Comparison of ENCODE assay signal across 9 cellular contexts in genomic region chr7:99312316-99313203, GRCh38. TPM values are rescaled to one million over a fixed set of nuclear protein-coding genes. Genes with fewer than 3 reads are reported as not detected.
DNase-seq lines count a peak whose midpoint lies in the region; ATAC-seq and TF ChIP-seq lines count a peak whose summit lies in the region.
"Had no signal": no experiment of that assay in that cellular context is flagged by ENCODE, and none has a peak within 500 bp of the region (broad histone marks: within the 10 kb centered on the region; RNA-seq: fewer than 3 reads in every experiment).

No MANE protein-coding gene starts in this region.

- H3K36me3 ChIP-seq in CD4-positive, alpha-beta memory T cell (ENCODE audit: insufficient read depth, low read length): no peaks in the 10 kb centered on the region
- H3K36me3 ChIP-seq in esophagus squamous epithelium: no peaks in the 10 kb centered on the region

- peaks cover 5 to 10% of the 10 kb centered on the region in 2 donors for H3K27me3 Mint-ChIP-seq in CD4-positive, alpha-beta memory T cell
- H3K27me3 Mint-ChIP-seq in HFFc6 (ENCODE audit: insufficient read depth) (peaks cover 12% of the 10 kb centered on the region; the same call in 1 of the 2 replicates), nephron (ENCODE audit: low read depth) (peaks cover 3% of the 10 kb centered on the region)
- no peaks in the 10 kb centered on the region for H3K27me3 Mint-ChIP-seq in stimulated activated naive CD8-positive, alpha-beta T cell treated with anti-CD3 and anti-CD28 coated beads, Interleukin-15, Interleukin-2, amounts not matched to agents 100 ng/mL and 50 ng/mL, for 24 hours

- 27 to 37% methylated on average over 13 to 15 of the region's 16 CpGs for WGBS in esophagus squamous epithelium, 2 donors

- no peak overlapping the region for H3K4me3 ChIP-seq in CD4-positive, alpha-beta memory T cell (ENCODE audit: low read length in 2 of 2)
- H3K4me3 ChIP-seq in esophagus squamous epithelium: peak overlapping the region in 1 of 4 donors; percentile 10

- TF ChIP-seq CTCF in HFFc6 (IDR thresholded peaks at IDR 0.05): peak; percentile 97
- peak; percentile 79 to 95 (median 92) for TF ChIP-seq CTCF in esophagus squamous epithelium (IDR thresholded peaks at IDR 0.05)
- TF ChIP-seq CTCF in nephron (IDR thresholded peaks at IDR 0.05; ENCODE audit: unreplicated experiment in 3 of 3): peak; percentile 74 to 79 (median 78)

- DNase-seq in CD4-positive, alpha-beta memory T cell: peak; percentile 59 to 68 (median 63)
- peak; percentile 51 for DNase-seq in HFFc6
- DNase-seq in OCI-M1 (lab: John Stamatoyannopoulos, UW): peak; percentile 92
- peak; percentile 71 for DNase-seq in activated T-cell treated with anti-CD3 and anti-CD28 coated beads for 4 hours
- DNase-seq in esophagus squamous epithelium (lab: John Stamatoyannopoulos, UW): no peak

- CTCF ChIA-PET in CD4-positive, alpha-beta memory T cell (lab: Charles Lee; ENCODE audit: partially characterized antibody): interaction anchor here (1.0 to 8.0 kb wide), 10 partner anchors 10 to 288 kb away, joined by 3 to 99 read pairs (median 4); partner anchors contain the start of gene ARPC1A

- no peak for ATAC-seq in GM18858 (IDR thresholded peaks at IDR 0.05; ENCODE audit: unreplicated experiment)

- no peaks in the 10 kb centered on the region for H3K36me3 Mint-ChIP-seq in CD4-positive, alpha-beta memory T cell
- H3K36me3 Mint-ChIP-seq in HFFc6 (ENCODE audit: low read depth): peaks cover 13% of the 10 kb centered on the region; the same call in 1 of the 2 replicates
- H3K36me3 Mint-ChIP-seq in nephron (ENCODE audit: low read depth): peaks cover 3% of the 10 kb centered on the region
- H3K36me3 Mint-ChIP-seq in stimulated activated naive CD8-positive, alpha-beta T cell treated with anti-CD3 and anti-CD28 coated beads, Interleukin-15, Interleukin-2, amounts not matched to agents 100 ng/mL and 50 ng/mL, for 24 hours (ENCODE audit: low read depth): no peaks in the 10 kb centered on the region

- intact Hi-C loops in CD4-positive, alpha-beta memory T cell (cut with micrococcal nuclease): no loop called here
- intact Hi-C loops in esophagus squamous epithelium (cut with DNase I): loop anchor here (2.0 kb wide), 1 partner anchor 272 kb away; no protein-coding TSS in a partner anchor

- POLR2A ChIA-PET in CD4-positive, alpha-beta memory T cell (lab: Charles Lee; ENCODE audit: partially characterized antibody): interaction anchor here (0.9 kb wide), 1 partner anchor 13 kb away, joined by 4 read pairs; the partner anchor contains the start of gene ARPC1A

- no peak for TF ChIP-seq POLR2A in esophagus squamous epithelium (IDR thresholded peaks at IDR 0.05)

- H3K27me3 ChIP-seq in CD4-positive, alpha-beta memory T cell (ENCODE audit: insufficient read depth, low read length): no peaks in the 10 kb centered on the region
- H3K27me3 ChIP-seq in esophagus squamous epithelium: no peaks in the 10 kb centered on the region

- H3K4me1 Mint-ChIP-seq in CD4-positive, alpha-beta memory T cell: peaks cover 0 to 5% (median under 1%) of the 10 kb centered on the region in 4 donors
- H3K4me1 Mint-ChIP-seq in HFFc6 (ENCODE audit: low read depth) (peaks cover 24% of the 10 kb centered on the region), nephron (no peaks in the 10 kb centered on the region)
- H3K4me1 Mint-ChIP-seq in stimulated activated naive CD8-positive, alpha-beta T cell treated with anti-CD3 and anti-CD28 coated beads, Interleukin-15, Interleukin-2, amounts not matched to agents 100 ng/mL and 50 ng/mL, for 24 hours (ENCODE audit: low read depth): peaks cover 11% of the 10 kb centered on the region

- H3K27ac Mint-ChIP-seq in CD4-positive, alpha-beta memory T cell: peak overlapping the region in 3 of 7 donors; percentile 18 to 81 (median 70)
- H3K27ac Mint-ChIP-seq in HFFc6 (no peak overlapping the region), nephron (no peak overlapping the region)
- H3K27ac Mint-ChIP-seq in stimulated activated naive CD8-positive, alpha-beta T cell treated with anti-CD3 and anti-CD28 coated beads, Interleukin-15, Interleukin-2, amounts not matched to agents 100 ng/mL and 50 ng/mL, for 24 hours: no peak overlapping the region

- H3K4me1 ChIP-seq in CD4-positive, alpha-beta memory T cell (ENCODE audit: insufficient read depth, low read length): peaks cover 6% of the 10 kb centered on the region
- peaks cover 0 to 22% (median 4%) of the 10 kb centered on the region in 3 donors for H3K4me1 ChIP-seq in esophagus squamous epithelium

- H3K4me3 Mint-ChIP-seq in CD4-positive, alpha-beta memory T cell: peak overlapping the region in 5 of 8 donors; percentile 7 to 65 (median 36)
- H3K4me3 Mint-ChIP-seq in HFFc6 (peak overlapping the region; percentile 43), nephron (no peak overlapping the region)
- H3K4me3 Mint-ChIP-seq in stimulated activated naive CD8-positive, alpha-beta T cell treated with anti-CD3 and anti-CD28 coated beads, Interleukin-15, Interleukin-2, amounts not matched to agents 100 ng/mL and 50 ng/mL, for 24 hours: peak overlapping the region; percentile 37

- no peak overlapping the region for H3K27ac ChIP-seq in CD4-positive, alpha-beta memory T cell (ENCODE audit: low read depth, low read length)
- no peak overlapping the region for H3K27ac ChIP-seq in esophagus squamous epithelium

- no peaks in the 10 kb centered on the region for H3K9me3 ChIP-seq in CD4-positive, alpha-beta memory T cell (ENCODE audit: control insufficient read depth in 1 of 2, low read length in 2 of 2)
- H3K9me3 ChIP-seq in esophagus squamous epithelium: peaks cover 0 to 6% (median 5%) of the 10 kb centered on the region in 3 donors

- H3K9me3 Mint-ChIP-seq in CD4-positive, alpha-beta memory T cell: peaks cover 0 to 3% (median 0%) of the 10 kb centered on the region in 8 donors
- H3K9me3 Mint-ChIP-seq in HFFc6 (peaks cover 9% of the 10 kb centered on the region), nephron (no peaks in the 10 kb centered on the region)
- H3K9me3 Mint-ChIP-seq in stimulated activated naive CD8-positive, alpha-beta T cell treated with anti-CD3 and anti-CD28 coated beads, Interleukin-15, Interleukin-2, amounts not matched to agents 100 ng/mL and 50 ng/mL, for 24 hours: no peaks in the 10 kb centered on the region

RNA-seq across cellular contexts. Expression of gene ARPC1A, which starts 13.1 kb away (rescaled TPM):
- total RNA-seq in CD4-positive, alpha-beta memory T cell: 10 to 100 TPM; 46.2 to 51.5 TPM
- polyA plus RNA-seq in CD4-positive, alpha-beta memory T cell: 10 to 100 TPM; 49.1 to 64.2 TPM
- total RNA-seq in HFFc6 (2021; fragmentation: NEBNext Ultra II Directional; extraction: Animal tissue kit (Norgen Biotek cat#: 25700)): 100 to 1,000 TPM; 261 to 285 (median 281) TPM
- total RNA-seq in esophagus squamous epithelium: 100 to 1,000 TPM; 114 to 155 (median 154) TPM

RNA-seq across cellular contexts. Expression of gene MYH16, which starts 39.9 kb away (rescaled TPM):
- total RNA-seq in CD4-positive, alpha-beta memory T cell: not detected
- not detected for polyA plus RNA-seq in CD4-positive, alpha-beta memory T cell
- total RNA-seq in HFFc6 (2021; fragmentation: NEBNext Ultra II Directional; extraction: Animal tissue kit (Norgen Biotek cat#: 25700)): under 1 TPM in 1 of 6 experiments, not detected in 5; 0.05 TPM
- total RNA-seq in esophagus squamous epithelium: under 1 TPM in 1 of 4 donors, not detected in 3; 0.76 TPM
- total RNA-seq: activated CD8-positive, alpha-beta memory T cell treated with anti-CD3 and anti-CD28 coated beads for 36 hours had no signal

Comparison
In these comparisons a context has a peak if more than half of its experiments do, and no peak if none do; other contexts are left out.
1. H3K4me3 Mint-ChIP-seq: peak in CD4-positive, alpha-beta memory T cell (5 of 8), HFFc6 (single experiment) and stimulated activated naive CD8-positive, alpha-beta T cell treated with anti-CD3 and anti-CD28 coated beads, Interleukin-15, Interleukin-2, amounts not matched to agents 100 ng/mL and 50 ng/mL, for 24 hours (single experiment); none in nephron (0 of 3).
2. Peak in every context shown above with its lines, with median percentiles within 50 percentile points of each other: CTCF ChIP-seq.